Comparison of ENCODE assay signal across 8 cellular contexts in the genomic region with DNA sequence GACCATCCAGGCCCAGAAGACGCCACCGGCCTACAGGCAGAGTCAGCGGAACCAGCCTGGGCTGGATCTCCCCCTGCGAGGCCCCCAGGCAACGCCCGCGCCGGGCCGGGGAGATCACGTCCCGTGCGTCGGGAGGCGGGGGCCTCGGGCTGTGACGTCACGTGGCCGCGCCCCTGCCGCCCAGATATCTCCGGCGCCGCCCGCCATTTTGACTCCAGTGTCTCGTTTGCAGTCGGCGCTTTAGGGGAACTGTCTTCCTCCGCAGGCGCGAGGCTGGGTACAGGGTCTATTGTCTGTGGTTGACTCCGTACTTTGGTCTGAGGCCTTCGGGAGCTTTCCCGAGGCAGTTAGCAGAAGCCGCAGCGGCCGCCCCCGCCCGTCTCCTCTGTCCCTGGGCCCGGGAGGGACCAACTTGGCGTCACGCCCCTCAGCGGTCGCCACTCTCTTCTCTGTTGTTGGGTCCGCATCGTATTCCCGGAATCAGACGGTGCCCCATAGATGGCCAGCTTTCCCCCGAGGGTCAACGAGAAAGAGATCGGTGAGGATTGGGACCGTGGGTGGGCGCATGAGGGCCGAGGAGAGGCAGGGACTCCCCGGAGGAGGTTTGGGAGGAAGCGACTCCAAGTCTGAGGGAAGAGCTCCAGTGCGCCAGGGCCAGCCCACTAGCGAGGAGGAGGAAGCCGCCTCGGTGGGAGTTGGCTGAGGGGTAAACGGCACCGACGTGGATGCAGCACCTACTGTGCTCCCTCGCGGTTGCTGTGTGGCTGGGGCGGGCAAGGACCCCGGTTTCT. TPM values are rescaled to one million over a fixed set of nuclear protein-coding genes. Genes with fewer than 3 reads are reported as not detected.
DNase-seq lines count a peak whose midpoint lies in the region; ATAC-seq and TF ChIP-seq lines count a peak whose summit lies in the region.

A gene with protein sequence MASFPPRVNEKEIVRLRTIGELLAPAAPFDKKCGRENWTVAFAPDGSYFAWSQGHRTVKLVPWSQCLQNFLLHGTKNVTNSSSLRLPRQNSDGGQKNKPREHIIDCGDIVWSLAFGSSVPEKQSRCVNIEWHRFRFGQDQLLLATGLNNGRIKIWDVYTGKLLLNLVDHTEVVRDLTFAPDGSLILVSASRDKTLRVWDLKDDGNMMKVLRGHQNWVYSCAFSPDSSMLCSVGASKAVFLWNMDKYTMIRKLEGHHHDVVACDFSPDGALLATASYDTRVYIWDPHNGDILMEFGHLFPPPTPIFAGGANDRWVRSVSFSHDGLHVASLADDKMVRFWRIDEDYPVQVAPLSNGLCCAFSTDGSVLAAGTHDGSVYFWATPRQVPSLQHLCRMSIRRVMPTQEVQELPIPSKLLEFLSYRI (plus strand): TSS at position 217 of the 791 bp plus-strand sequence. CDS start 282 bp downstream, at position 499.

- peaks cover 14% of the 10 kb centered on the region for H3K36me3 Mint-ChIP-seq in activated naive CD4-positive, alpha-beta T cell treated with anti-CD3 and anti-CD28 coated beads, Interleukin-2, amount 10 ng/mL, durations not matched to agents 7 days and 5 days

- 0% methylated on average over 1 of the region's 66 CpGs for WGBS in gastroesophageal sphincter (ENCODE audit: low coverage in 1 of 2), 2 donors

- H3K9me3 Mint-ChIP-seq in activated naive CD4-positive, alpha-beta T cell treated with anti-CD3 and anti-CD28 coated beads, Interleukin-2, amount 10 ng/mL, durations not matched to agents 7 days and 5 days = no peaks in the 10 kb centered on the region

- peak; percentile 98 to 99 for TF ChIP-seq POLR2A in gastroesophageal sphincter (IDR thresholded peaks at IDR 0.05)

- H3K4me1 Mint-ChIP-seq in activated naive CD4-positive, alpha-beta T cell treated with anti-CD3 and anti-CD28 coated beads, Interleukin-2, amount 10 ng/mL, durations not matched to agents 7 days and 5 days = peaks cover 38% of the 10 kb centered on the region

- H3K4me3 ChIP-seq in SK-N-MC (peak within 1 kb of the TSS; percentile 94), gastroesophageal sphincter (peak within 1 kb of the TSS; percentile 77 to 95)

- peak within 1 kb of the TSS; percentile 96 for H3K27ac Mint-ChIP-seq in activated naive CD4-positive, alpha-beta T cell treated with anti-CD3 and anti-CD28 coated beads, Interleukin-2, amount 10 ng/mL, durations not matched to agents 7 days and 5 days

- CTCF ChIA-PET in GM10248 (lab: Yijun Ruan, JAX) = interaction anchor here (0.9 to 2.1 kb wide), 15 partner anchors 9 to 60 kb away, joined by 3 to 14 read pairs (median 4); no protein-coding TSS in a partner anchor
- CTCF ChIA-PET in activated naive CD4-positive, alpha-beta T cell treated with anti-CD3 and anti-CD28 coated beads, Interleukin-2, amount 10 ng/mL, durations not matched to agents 7 days and 5 days (lab: Charles Lee) = interaction anchor here (1.3 to 3.6 kb wide), 3 partner anchors 39 to 58 kb away, joined by 3 to 14 read pairs (median 11); no protein-coding TSS in a partner anchor

- peak; percentile 97 for DNase-seq in GM10248 (ENCODE audit: extremely low spot score)
- peak; percentile 95 for DNase-seq in NAMALWA (ENCODE audit: low spot score)
- no peak for DNase-seq in SK-N-MC (ENCODE audit: low read depth, low spot score)
- peak; percentile 93 for DNase-seq in activated naive CD4-positive, alpha-beta T cell treated with anti-CD3 and anti-CD28 coated beads, Interleukin-2, amount 10 ng/mL, durations not matched to agents 7 days and 5 days
- peak; percentile 45 for DNase-seq in non-pigmented ciliary epithelial cell (ENCODE audit: low read depth)
- DNase-seq in substantia nigra (lab: John Stamatoyannopoulos, UW) = peak; percentile 48 to 99 (median 90)

- peak within 1 kb of the TSS; percentile 90 for H3K4me3 Mint-ChIP-seq in activated naive CD4-positive, alpha-beta T cell treated with anti-CD3 and anti-CD28 coated beads, Interleukin-2, amount 10 ng/mL, durations not matched to agents 7 days and 5 days

- H3K9me3 ChIP-seq in SK-N-MC (ENCODE audit: low read depth, low read length) (no peaks in the 10 kb centered on the region), gastroesophageal sphincter (no peaks in the 10 kb centered on the region)

- H3K9ac ChIP-seq in SK-N-MC (ENCODE audit: insufficient read length) = peak within 1 kb of the TSS; percentile 96

- TF ChIP-seq CTCF in GM10248 (IDR thresholded peaks at IDR 0.05; ENCODE audit: control extremely low read depth, extremely low read depth, low read depth, missing control alignments) = no peak
- peak in 2 of 4 experiments; percentile 6 to 19 for TF ChIP-seq CTCF in gastroesophageal sphincter (IDR thresholded peaks at IDR 0.05)

- POLR2A ChIA-PET in GM10248 (lab: Yijun Ruan, JAX) = interaction anchor here (0.6 to 2.4 kb wide), 14 partner anchors 9 to 250 kb away, joined by 3 to 12 read pairs (median 6); no protein-coding TSS in a partner anchor

- H3K36me3 ChIP-seq in SK-N-MC (ENCODE audit: insufficient read depth, low read length) = peaks cover 17% of the 10 kb centered on the region
- no peaks in the 10 kb centered on the region for H3K36me3 ChIP-seq in gastroesophageal sphincter

- no peaks in the 10 kb centered on the region for H3K27me3 Mint-ChIP-seq in activated naive CD4-positive, alpha-beta T cell treated with anti-CD3 and anti-CD28 coated beads, Interleukin-2, amount 10 ng/mL, durations not matched to agents 7 days and 5 days

- peaks cover 4 to 43% (median 17%) of the 10 kb centered on the region in 3 donors for H3K4me1 ChIP-seq in gastroesophageal sphincter

- peak; percentile 71 for TF ChIP-seq EP300 in gastroesophageal sphincter (IDR thresholded peaks at IDR 0.05)

- H3K27ac ChIP-seq in SK-N-MC = peak within 1 kb of the TSS; percentile 90
- peak within 1 kb of the TSS; percentile 98 to 100 (median 99) for H3K27ac ChIP-seq in gastroesophageal sphincter
- H3K27ac ChIP-seq in substantia nigra (ENCODE audit: low read depth, low read length, poor library complexity, severe bottlenecking) = peak within 1 kb of the TSS; percentile 91

- ATAC-seq in HG02571 (IDR thresholded peaks at IDR 0.05; ENCODE audit: unreplicated experiment) (peak; percentile 64), gastroesophageal sphincter (peak; percentile 95)

- no peaks in the 10 kb centered on the region for H3K27me3 ChIP-seq in gastroesophageal sphincter

RNA-seq across cellular contexts. Expression of the gene that starts here (rescaled TPM):
- total RNA-seq in gastroesophageal sphincter = 100 to 1,000 TPM in 2 of 4 donors, 10 to 100 TPM in 2; 74.2 to 200 (median 133) TPM
